In genomic region chr2:151481744-151482143, GRCh38 we compare ENCODE assay signal across 14 cellular contexts.
A peak's percentile ranks its signal among the peaks of the same experiment; 100 is the strongest.
DNase-seq lines count a peak whose midpoint lies in the region; ATAC-seq and TF ChIP-seq lines count a peak whose summit lies in the region.
"Had no signal": no experiment of that assay in that cellular context is flagged by ENCODE, and none has a peak within 500 bp of the region (broad histone marks: within the 10 kb centered on the region; RNA-seq: fewer than 3 reads in every experiment).

No MANE protein-coding gene starts in this region.

- H3K4me3 Mint-ChIP-seq in activated T-cell treated with anti-CD3 and anti-CD28 coated beads, Interleukin-2, amount 50 U/mL, for 4 hours, result no peak overlapping the region
- H3K4me3 Mint-ChIP-seq in nephron progenitor cell, result no peak overlapping the region
- no peak overlapping the region for H3K4me3 Mint-ChIP-seq in naive thymus-derived CD4-positive, alpha-beta T cell

- no peak overlapping the region for H3K4me3 ChIP-seq in naive thymus-derived CD4-positive, alpha-beta T cell (ENCODE audit: low read length)
- H3K4me3 ChIP-seq: cardiac muscle cell, gastrocnemius medialis had no signal

- no peak for TF ChIP-seq CTCF in nephron progenitor cell (IDR thresholded peaks at IDR 0.05)

- intact Hi-C loops in naive thymus-derived CD4-positive, alpha-beta T cell (cut with micrococcal nuclease), result no loop called here

- no peaks in the 10 kb centered on the region for H3K9me3 Mint-ChIP-seq in activated T-cell treated with anti-CD3 and anti-CD28 coated beads, Interleukin-2, amount 50 U/mL, for 4 hours
- H3K9me3 Mint-ChIP-seq in nephron progenitor cell, result no peaks in the 10 kb centered on the region
- peaks cover 0 to 2% (median 0%) of the 10 kb centered on the region in 11 donors for H3K9me3 Mint-ChIP-seq in naive thymus-derived CD4-positive, alpha-beta T cell

- peak overlapping the region; percentile 41 for H3K27ac Mint-ChIP-seq in nephron progenitor cell
- H3K27ac Mint-ChIP-seq in naive thymus-derived CD4-positive, alpha-beta T cell, result peak overlapping the region in 1 of 9 donors; percentile 26

- H3K9me3 ChIP-seq in naive thymus-derived CD4-positive, alpha-beta T cell (ENCODE audit: control insufficient read depth in 2 of 3, low read length in 3 of 3), result no peaks in the 10 kb centered on the region
- H3K9me3 ChIP-seq: gastrocnemius medialis had no signal

- no peaks in the 10 kb centered on the region for H3K27me3 ChIP-seq in naive thymus-derived CD4-positive, alpha-beta T cell (ENCODE audit: control insufficient read depth in 2 of 2, insufficient read depth in 2 of 2, low read length in 2 of 2)
- H3K27me3 ChIP-seq: cardiac muscle cell, gastrocnemius medialis had no signal

- peak; percentile 13 to 30 for DNase-seq in stimulated activated CD4-positive, alpha-beta T cell treated with anti-CD3 and anti-CD28 coated beads, Interleukin-15, amount 100 ng/mL, for 48 hours (ENCODE audit: low read depth in 2 of 2)
- DNase-seq in stimulated activated CD4-positive, alpha-beta T cell treated with anti-CD3 and anti-CD28 coated beads, Interleukin-4, amount 100 ng/mL, for 4 hours, result no peak
- DNase-seq in activated T-cell treated with anti-CD3 and anti-CD28 coated beads, Interleukin-2, amount 50 U/mL, for 4 hours, result no peak
- no peak for DNase-seq in nephron progenitor cell
- no peak for DNase-seq in naive thymus-derived CD4-positive, alpha-beta T cell
- no peak for DNase-seq in NCI-H524 (lab: John Stamatoyannopoulos, UW)
- DNase-seq: activated CD8-positive, alpha-beta memory T cell treated with anti-CD3 and anti-CD28 coated beads for 24 hours; AML-193; DMS79 treated with DMSO at 0.1 percent for 48 hours; gastrocnemius medialis; NCI-H2029; NCI-H510A treated with DMSO at 0.1 percent for 48 hours had no signal

- H3K27ac ChIP-seq in naive thymus-derived CD4-positive, alpha-beta T cell (ENCODE audit: low read depth, low read length), result no peak overlapping the region
- H3K27ac ChIP-seq: cardiac muscle cell had no signal

- H3K36me3 ChIP-seq in naive thymus-derived CD4-positive, alpha-beta T cell (ENCODE audit: control insufficient read depth in 2 of 3, insufficient read depth in 3 of 3, low read length in 3 of 3), result no peaks in the 10 kb centered on the region

- H3K27me3 Mint-ChIP-seq in activated T-cell treated with anti-CD3 and anti-CD28 coated beads, Interleukin-2, amount 50 U/mL, for 4 hours (ENCODE audit: low read depth), result no peaks in the 10 kb centered on the region
- no peaks in the 10 kb centered on the region for H3K27me3 Mint-ChIP-seq in nephron progenitor cell (ENCODE audit: low read depth, poor library complexity)
- H3K27me3 Mint-ChIP-seq in naive thymus-derived CD4-positive, alpha-beta T cell, result no peaks in the 10 kb centered on the region

- ATAC-seq in activated T-cell treated with anti-CD3 and anti-CD28 coated beads, Interleukin-2, amount 50 U/mL, for 4 hours, result peak; percentile 82 to 89
- ATAC-seq in GM19324 (IDR thresholded peaks at IDR 0.05; ENCODE audit: low FRiP score, unreplicated experiment), result no peak
- no peak for ATAC-seq in naive thymus-derived CD4-positive, alpha-beta T cell

- H3K36me3 Mint-ChIP-seq in activated T-cell treated with anti-CD3 and anti-CD28 coated beads, Interleukin-2, amount 50 U/mL, for 4 hours (ENCODE audit: insufficient read depth), result peaks cover 54% of the 10 kb centered on the region
- H3K36me3 Mint-ChIP-seq in nephron progenitor cell (ENCODE audit: low read depth), result peaks cover 68% of the 10 kb centered on the region
- peaks cover 10 to 75% (median 56%) of the 10 kb centered on the region in 5 donors for H3K36me3 Mint-ChIP-seq in naive thymus-derived CD4-positive, alpha-beta T cell

- CTCF ChIA-PET in naive thymus-derived CD4-positive, alpha-beta T cell (lab: Charles Lee), result no interaction called here

- H3K4me1 Mint-ChIP-seq in activated T-cell treated with anti-CD3 and anti-CD28 coated beads, Interleukin-2, amount 50 U/mL, for 4 hours (ENCODE audit: low read depth), result peaks cover 21% of the 10 kb centered on the region
- no peaks in the 10 kb centered on the region for H3K4me1 Mint-ChIP-seq in nephron progenitor cell
- peaks cover 0 to 18% (median 0%) of the 10 kb centered on the region in 7 donors for H3K4me1 Mint-ChIP-seq in naive thymus-derived CD4-positive, alpha-beta T cell

- POLR2A ChIA-PET in naive thymus-derived CD4-positive, alpha-beta T cell (lab: Charles Lee), result no interaction called here

- no peaks in the 10 kb centered on the region for H3K4me1 ChIP-seq in naive thymus-derived CD4-positive, alpha-beta T cell (ENCODE audit: control insufficient read depth in 2 of 2, insufficient read depth in 2 of 2, low read length in 2 of 2)
- H3K4me1 ChIP-seq: gastrocnemius medialis had no signal

Comparison
In these comparisons a context has a peak if more than half of its experiments do, and no peak if none do; other contexts are left out.
1. DNase-seq: peak in stimulated activated CD4-positive, alpha-beta T cell treated with anti-CD3 and anti-CD28 coated beads, Interleukin-15, amount 100 ng/mL, for 48 hours (2 of 2); none in stimulated activated CD4-positive, alpha-beta T cell treated with anti-CD3 and anti-CD28 coated beads, Interleukin-4, amount 100 ng/mL, for 4 hours (0 of 2), activated T-cell treated with anti-CD3 and anti-CD28 coated beads, Interleukin-2, amount 50 U/mL, for 4 hours (single experiment), nephron progenitor cell (single experiment), naive thymus-derived CD4-positive, alpha-beta T cell (0 of 9) and NCI-H524 (0 of 2).
2. ATAC-seq: peak in activated T-cell treated with anti-CD3 and anti-CD28 coated beads, Interleukin-2, amount 50 U/mL, for 4 hours (2 of 2); none in GM19324 (single experiment) and naive thymus-derived CD4-positive, alpha-beta T cell (single experiment).